ENCODE assay signal across 13 cellular contexts in genomic region chr10:131732631-131733127, GRCh38.
"Had no signal": no experiment of that assay in that cellular context is flagged by ENCODE, and none has a peak within 500 bp of the region (broad histone marks: within the 10 kb centered on the region; RNA-seq: fewer than 3 reads in every experiment).

No MANE protein-coding gene starts in this region.

- H3K4me3 ChIP-seq: cardiac muscle cell, gastrocnemius medialis, tibial nerve had no signal

- H3K27ac ChIP-seq: cardiac muscle cell, gastrocnemius medialis, tibial nerve had no signal

- H3K27me3 Mint-ChIP-seq: activated naive CD8-positive, alpha-beta T cell treated with anti-CD3 and anti-CD28 coated beads, Interleukin-2, amount 10 ng/mL, durations not matched to agents 7 days and 5 days had no signal

- H3K27ac Mint-ChIP-seq: activated naive CD8-positive, alpha-beta T cell treated with anti-CD3 and anti-CD28 coated beads, Interleukin-2, amount 10 ng/mL, durations not matched to agents 7 days and 5 days; activated T-cell treated with anti-CD3 and anti-CD28 coated beads, Interleukin-2, amount 50 U/mL, for 24 hours; T-helper 17 cell had no signal

- H3K27me3 ChIP-seq: cardiac muscle cell, gastrocnemius medialis, tibial nerve had no signal

- DNase-seq: activated gamma-delta T cell; activated naive CD8-positive, alpha-beta T cell treated with anti-CD3 and anti-CD28 coated beads, Interleukin-2, amount 10 ng/mL, durations not matched to agents 7 days and 5 days; activated T-cell treated with anti-CD3 and anti-CD28 coated beads, Interleukin-2, amount 50 U/mL, for 24 hours; anterior cingulate cortex; gastrocnemius medialis; kidney; left ventricle myocardium superior; mesendoderm; retina; small intestine; T-helper 17 cell had no signal

- H3K4me1 ChIP-seq: gastrocnemius medialis had no signal

- H3K4me3 Mint-ChIP-seq: activated naive CD8-positive, alpha-beta T cell treated with anti-CD3 and anti-CD28 coated beads, Interleukin-2, amount 10 ng/mL, durations not matched to agents 7 days and 5 days; activated T-cell treated with anti-CD3 and anti-CD28 coated beads, Interleukin-2, amount 50 U/mL, for 24 hours; T-helper 17 cell had no signal

- H3K9me3 Mint-ChIP-seq: activated naive CD8-positive, alpha-beta T cell treated with anti-CD3 and anti-CD28 coated beads, Interleukin-2, amount 10 ng/mL, durations not matched to agents 7 days and 5 days had no signal

- H3K4me1 Mint-ChIP-seq: activated naive CD8-positive, alpha-beta T cell treated with anti-CD3 and anti-CD28 coated beads, Interleukin-2, amount 10 ng/mL, durations not matched to agents 7 days and 5 days had no signal

- H3K9me3 ChIP-seq: gastrocnemius medialis had no signal

- H3K36me3 ChIP-seq: cardiac muscle cell, gastrocnemius medialis, tibial nerve had no signal

- H3K36me3 Mint-ChIP-seq: activated naive CD8-positive, alpha-beta T cell treated with anti-CD3 and anti-CD28 coated beads, Interleukin-2, amount 10 ng/mL, durations not matched to agents 7 days and 5 days had no signal
